In the genomic region with DNA sequence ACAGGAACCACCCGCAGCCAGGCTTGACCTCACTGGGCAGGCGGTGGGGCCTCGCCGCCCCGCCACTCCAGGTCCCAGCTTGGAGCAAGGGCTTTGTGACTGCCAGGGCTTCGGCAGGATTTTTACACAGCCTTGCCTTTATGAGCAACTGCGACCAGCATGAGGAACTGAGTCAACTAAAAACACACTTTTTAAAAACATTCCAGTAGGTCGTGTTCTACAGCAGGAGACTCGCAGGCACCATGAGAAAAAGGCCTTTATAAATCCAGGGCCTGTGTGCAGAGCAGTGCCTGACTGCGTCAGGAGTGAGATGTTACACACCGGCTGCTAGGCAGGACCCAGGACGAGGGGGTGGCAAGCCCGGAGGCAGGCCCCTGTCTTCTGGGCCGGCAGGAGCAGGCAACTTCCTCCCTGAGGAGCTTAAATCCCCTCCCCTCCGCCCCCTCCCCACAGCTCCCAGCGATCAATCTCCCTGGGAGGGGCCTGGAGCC, we compare ENCODE assay signal across 15 cellular contexts.
DNase-seq lines count a peak whose midpoint lies in the region; ATAC-seq and TF ChIP-seq lines count a peak whose summit lies in the region.
"Had no signal": no experiment of that assay in that cellular context is flagged by ENCODE, and none has a peak within 500 bp of the region (broad histone marks: within the 10 kb centered on the region; RNA-seq: fewer than 3 reads in every experiment).

No MANE protein-coding gene starts in this region.

- peaks cover 6% of the 10 kb centered on the region for H3F3A ChIP-seq in smooth muscle cell (ENCODE audit: low read depth)

- H3K56ac ChIP-seq in IMR-90 (ENCODE audit: extremely low read depth, insufficient read depth, low read length), result no peak overlapping the region

- no peak overlapping the region for H4K91ac ChIP-seq in IMR-90 (ENCODE audit: insufficient read depth, low read depth, low read length)

- no peak overlapping the region for H3K14ac ChIP-seq in IMR-90 (replicated peaks; ENCODE audit: low read depth, low read length)

- no peaks in the 10 kb centered on the region for H3K27me3 ChIP-seq in IMR-90 (ENCODE audit: control insufficient read depth, insufficient read depth, low read length)
- no peaks in the 10 kb centered on the region for H3K27me3 ChIP-seq in smooth muscle cell (ENCODE audit: low read depth)

- peak; percentile 77 for ATAC-seq in IMR-90 (ENCODE audit: low read depth)
- no peak for ATAC-seq in HG02852 (IDR thresholded peaks at IDR 0.05; ENCODE audit: unreplicated experiment)
- ATAC-seq in HG03025 (IDR thresholded peaks at IDR 0.05; ENCODE audit: low FRiP score, unreplicated experiment), result no peak
- ATAC-seq: activated T-cell treated with anti-CD3 and anti-CD28 coated beads, Interleukin-2, amount 50 U/mL, for 4 hours; stimulated activated naive B cell treated with anti-CD40 and anti-IgM and Interleukin-4, amounts not matched to agents 10 μg/mL and 1 μg/mL and 100 μg/mL, for 72 hours had no signal

- CTCF ChIA-PET in IMR-90 (lab: Yijun Ruan, JAX), result no interaction called here

- H3K36me3 ChIP-seq in IMR-90 (ENCODE audit: control insufficient read depth, insufficient read depth, low read length) (peaks cover 5% of the 10 kb centered on the region; the same call in 1 of the 2 replicates), mesodermal cell (ENCODE audit: control insufficient read depth, insufficient read depth, low read length) (no peaks in the 10 kb centered on the region), smooth muscle cell (ENCODE audit: low read depth) (no peaks in the 10 kb centered on the region)
- H3K36me3 ChIP-seq: left ventricle myocardium inferior had no signal

- dilution Hi-C loops in IMR-90 (cut with HindIII; ENCODE audit: low sequenced_read_pairs, unreplicated experiment), result no loop called here

- H3K18ac ChIP-seq in IMR-90 (ENCODE audit: low read depth, low read length), result no peak overlapping the region

- H4K8ac ChIP-seq in IMR-90 (ENCODE audit: low read depth in 2 of 2, low read length in 2 of 2), result no peak overlapping the region

- peak; percentile 50 for DNase-seq in IMR-90
- peak; percentile 82 for DNase-seq in ecto neural progenitor cell (ENCODE audit: low spot score)
- DNase-seq in smooth muscle cell (lab: John Stamatoyannopoulos, UW; ENCODE audit: unreplicated experiment), result no peak
- DNase-seq in NK-92 (lab: John Stamatoyannopoulos, UW; ENCODE audit: unreplicated experiment), result no peak
- no peak for DNase-seq in NCI-H748 (lab: John Stamatoyannopoulos, UW; ENCODE audit: unreplicated experiment)
- DNase-seq: activated CD4-positive, alpha-beta T cell treated with anti-CD3 and anti-CD28 coated beads, Interleukin-2, amount 10 ng/mL, durations not matched to agents 24 days and 14 days; activated T-cell treated with anti-CD3 and anti-CD28 coated beads, Interleukin-2, amount 50 U/mL, for 4 hours; GOT3; left ventricle myocardium inferior; NCI-H2107; NK-92 treated with Interleukin-12 subunit alpha and Interleukin-12 subunit beta, amount 100 ng/mL, for 24 hours; stimulated activated naive B cell treated with anti-CD40 and anti-IgM and Interleukin-4, amounts not matched to agents 10 μg/mL and 1 μg/mL and 100 μg/mL, for 72 hours had no signal

- H3K9ac ChIP-seq in IMR-90 (ENCODE audit: low read depth, low read length) (no peak overlapping the region), smooth muscle cell (ENCODE audit: low read depth) (no peak overlapping the region)

- H3K79me2 ChIP-seq in smooth muscle cell (ENCODE audit: low read depth), result peaks cover 49% of the 10 kb centered on the region

- H2AFZ ChIP-seq in IMR-90 (replicated peaks; ENCODE audit: low read length, poor library complexity) (peak overlapping the region; percentile 35), smooth muscle cell (ENCODE audit: low read depth) (peak overlapping the region; percentile 4)

- TF ChIP-seq RAD21 in IMR-90 (IDR thresholded peaks at IDR 0.05; ENCODE audit: low read length), result no peak

- no peak overlapping the region for H3K4me3 ChIP-seq in IMR-90 (ENCODE audit: insufficient read depth, low read depth, low read length)
- no peak overlapping the region for H3K4me3 ChIP-seq in mesodermal cell (ENCODE audit: extremely low read depth, insufficient read depth, low read length, poor library complexity, severe bottlenecking)
- H3K4me3 ChIP-seq in smooth muscle cell, result no peak overlapping the region
- H3K4me3 ChIP-seq: left ventricle myocardium inferior had no signal

- no peak overlapping the region for H2AK9ac ChIP-seq in IMR-90 (replicated peaks; ENCODE audit: low read depth, low read length, poor library complexity)

- BruUV-seq in IMR-90 (replicated peaks; lab: Mats Ljungman, UMichigan), result no TSS peak

- 61% methylated on average over 2 of the region's 16 CpGs; no CpG with 5 or more reads in 1 of the 2 experiments for WGBS in IMR-90 (ENCODE audit: extremely low coverage in 2 of 2, insufficient read length in 1 of 2), 2 experiments
- 70 to 74% methylated on average over 12 to 13 of the region's 16 CpGs for WGBS in mesodermal cell (ENCODE audit: insufficient coverage in 2 of 2), 2 experiments
- 36% methylated on average over 16 of the region's 16 CpGs for WGBS in smooth muscle cell (ENCODE audit: low lambda C conversion rate)

- peaks cover 0 to 4% of the 10 kb centered on the region in 2 experiments; a peak in 1 of 4 replicates for H3K79me1 ChIP-seq in IMR-90 (ENCODE audit: low read depth in 1 of 2, low read length in 2 of 2)

- TF ChIP-seq POLR2A in IMR-90 (IDR thresholded peaks at IDR 0.05; ENCODE audit: low read depth, low read length), result no peak

- no peak overlapping the region for H2BK120ac ChIP-seq in IMR-90 (ENCODE audit: low read depth, low read length)

- H3K27ac ChIP-seq in IMR-90 (ENCODE audit: insufficient read depth, low read length) (no peak overlapping the region), mesodermal cell (ENCODE audit: low read depth, low read length, severe bottlenecking) (peak overlapping the region; percentile 86), smooth muscle cell (ENCODE audit: low read depth) (peak overlapping the region; percentile 71)
- H3K27ac ChIP-seq: left ventricle myocardium inferior had no signal

- no peak overlapping the region for H4K5ac ChIP-seq in IMR-90 (ENCODE audit: low read depth, low read length)

- H2AK5ac ChIP-seq in IMR-90 (ENCODE audit: low read depth, low read length), result no peak overlapping the region

- in situ Hi-C loops in IMR-90 (cut with MboI; ENCODE audit: low sequenced_read_pairs), result no loop called here

- H3K4me1 ChIP-seq in IMR-90 (ENCODE audit: control insufficient read depth, insufficient read depth, low read length) (peaks cover 6% of the 10 kb centered on the region; the same call in 1 of the 2 replicates), mesodermal cell (ENCODE audit: control insufficient read depth, insufficient read depth, low read length, poor library complexity, severe bottlenecking) (peaks cover 17% of the 10 kb centered on the region), smooth muscle cell (ENCODE audit: low read depth) (peaks cover 33% of the 10 kb centered on the region)

- H3K9me1 ChIP-seq in IMR-90 (ENCODE audit: insufficient read depth, low read length), result peaks cover 5% of the 10 kb centered on the region; the same call in 1 of the 2 replicates

- no peak overlapping the region for H2BK20ac ChIP-seq in IMR-90 (ENCODE audit: low read depth, low read length)

- intact Hi-C loops in IMR-90 (cut with micrococcal nuclease), result no loop called here

- POLR2A ChIA-PET in IMR-90 (lab: Charles Lee; ENCODE audit: unreplicated experiment), result no interaction called here

- H3K23ac ChIP-seq in IMR-90 (ENCODE audit: low read depth, low read length), result no peak overlapping the region

- H3K9me3 ChIP-seq in IMR-90 (ENCODE audit: control insufficient read depth, insufficient read depth, low read length), result no peaks in the 10 kb centered on the region
- H3K9me3 ChIP-seq in mesodermal cell (ENCODE audit: control insufficient read depth, low read length), result peaks cover 4% of the 10 kb centered on the region
- H3K9me3 ChIP-seq in smooth muscle cell (replicated peaks; ENCODE audit: low read depth), result no peaks in the 10 kb centered on the region
- H3K9me3 ChIP-seq: left ventricle myocardium inferior had no signal

- H2BK5ac ChIP-seq in IMR-90 (ENCODE audit: low read depth, low read length, poor library complexity, severe bottlenecking), result no peak overlapping the region

- no peak for TF ChIP-seq CTCF in IMR-90 (conservative IDR thresholded peaks at IDR 0.05; ENCODE audit: low read depth, low read length)
- TF ChIP-seq CTCF in smooth muscle cell (IDR thresholded peaks at IDR 0.05; ENCODE audit: borderline replicate concordance, insufficient read depth, poor library complexity, severe bottlenecking), result no peak

- H3K4ac ChIP-seq in IMR-90 (ENCODE audit: low read depth, low read length), result no peak overlapping the region

- H2BK15ac ChIP-seq in IMR-90 (ENCODE audit: low read depth, low read length), result no peak overlapping the region

- no peak overlapping the region for H3K4me2 ChIP-seq in IMR-90 (ENCODE audit: low read depth, low read length)
- H3K4me2 ChIP-seq in smooth muscle cell, result peak overlapping the region; percentile 50

- peaks cover 9% of the 10 kb centered on the region for H4K20me1 ChIP-seq in IMR-90 (ENCODE audit: insufficient read depth, low read length)
- H4K20me1 ChIP-seq in smooth muscle cell (ENCODE audit: low read depth), result peaks cover 26% of the 10 kb centered on the region

TF ChIP-seq in IMR-90, 13 proteins besides CTCF, POLR2A, EP300 and RAD21:
- TF ChIP-seq FOS (IDR thresholded peaks at IDR 0.05; ENCODE audit: low read depth, low read length) (no peak), MAFK (IDR thresholded peaks at IDR 0.05; ENCODE audit: low read depth, low read length) (no peak), MAZ (IDR thresholded peaks at IDR 0.05; ENCODE audit: borderline replicate concordance, low read depth, low read length) (no peak), CEBPB (IDR thresholded peaks at IDR 0.05; ENCODE audit: low read depth, low read length) (no peak)

Comparison
In these comparisons a context has a peak if more than half of its experiments do, and no peak if none do; other contexts are left out.
1. DNase-seq: peak in IMR-90 (single experiment) and ecto neural progenitor cell (single experiment); none in smooth muscle cell (single experiment), NK-92 (single experiment) and NCI-H748 (single experiment).